8 cellular contexts compared by ENCODE assay signal in genomic region chr15:89090791-89091666, GRCh38. TPM values are rescaled to one million over a fixed set of nuclear protein-coding genes. Genes with fewer than 3 reads are reported as not detected.
DNase-seq lines count a peak whose midpoint lies in the region; ATAC-seq and TF ChIP-seq lines count a peak whose summit lies in the region.

No MANE protein-coding gene starts in this region.

- H4K20me1 ChIP-seq in MM.1S (ENCODE audit: insufficient read depth, low read length), result no peaks in the 10 kb centered on the region

- H3K4me3 ChIP-seq in MM.1S (ENCODE audit: low read length) (peak overlapping the region; percentile 44), endocrine pancreas (ENCODE audit: control insufficient read depth, insufficient read depth, low read length) (peak overlapping the region; percentile 81), mucosa of rectum (ENCODE audit: low read length in 2 of 2) (peak overlapping the region; percentile 20 to 63), H7 (ENCODE audit: insufficient read depth, low read depth, low read length) (no peak overlapping the region)

- DNase-seq in GM04503 (ENCODE audit: low read depth) (peak; percentile 45), MM.1S (peak; percentile 50), H7 (no peak)
- DNase-seq in activated CD4-positive, alpha-beta T cell treated with anti-CD3 and anti-CD28 coated beads for 24 hours (ENCODE audit: low read depth in 2 of 2), result peak; percentile 27 to 33

- 0 out of 2 replicates have a peak, but pooled peaks cover 16% of the 10 kb centered on the region for H3F3A ChIP-seq in MM.1S (ENCODE audit: insufficient read depth, low read length)

- no peaks in the 10 kb centered on the region for H3K9me3 ChIP-seq in MM.1S (replicated peaks; ENCODE audit: insufficient read depth, low read length)
- H3K9me3 ChIP-seq in endocrine pancreas (ENCODE audit: control insufficient read depth, low read length), result no peaks in the 10 kb centered on the region
- H3K9me3 ChIP-seq in mucosa of rectum (ENCODE audit: control insufficient read depth in 2 of 2, low read length in 2 of 2), result no peaks in the 10 kb centered on the region

- H3K4me1 ChIP-seq in MM.1S (ENCODE audit: low read length) (peaks cover 22% of the 10 kb centered on the region), endocrine pancreas (ENCODE audit: control insufficient read depth, insufficient read depth, low read length) (peaks cover 12% of the 10 kb centered on the region), mucosa of rectum (ENCODE audit: control insufficient read depth in 2 of 2, insufficient read depth in 2 of 2, low read length in 2 of 2) (peaks cover 18 to 39% of the 10 kb centered on the region in 2 donors)

- peak overlapping the region; percentile 50; the same call in 1 of the 2 replicates for H3K27ac ChIP-seq in MM.1S (ENCODE audit: low read length)
- H3K27ac ChIP-seq in mucosa of rectum (ENCODE audit: low read depth in 2 of 2, low read length in 2 of 2), result peak overlapping the region; percentile 63 to 69
- peak overlapping the region; percentile 82 for H3K27ac ChIP-seq in temporal lobe (ENCODE audit: low read depth, low read length)

- H2AFZ ChIP-seq in MM.1S (ENCODE audit: low read length), result no peak overlapping the region

- peak; percentile 12; the same call in 1 of the 2 replicates for TF ChIP-seq CTCF in MM.1S (IDR thresholded peaks at IDR 0.05; ENCODE audit: low read length)

- peak overlapping the region; percentile 73 for H3K4me2 ChIP-seq in MM.1S (ENCODE audit: low read depth, low read length)

- H3K27me3 ChIP-seq in MM.1S (replicated peaks; ENCODE audit: insufficient read depth, low read length), result no peaks in the 10 kb centered on the region
- no peaks in the 10 kb centered on the region for H3K27me3 ChIP-seq in endocrine pancreas (ENCODE audit: control insufficient read depth, insufficient read depth, low read length)
- H3K27me3 ChIP-seq in mucosa of rectum (ENCODE audit: control insufficient read depth in 2 of 2, insufficient read depth in 2 of 2, low read length in 2 of 2), result no peaks in the 10 kb centered on the region
- H3K27me3 ChIP-seq in H7 (ENCODE audit: control insufficient read depth, insufficient read depth, low read length), result no peaks in the 10 kb centered on the region; the same call in 1 of the 2 replicates

- H3K36me3 ChIP-seq in MM.1S (replicated peaks; ENCODE audit: insufficient read depth, low read length), result 0 out of 2 replicates have a peak, but pooled peaks cover 3% of the 10 kb centered on the region
- H3K36me3 ChIP-seq in endocrine pancreas (ENCODE audit: control insufficient read depth, insufficient read depth, low read length), result no peaks in the 10 kb centered on the region
- H3K36me3 ChIP-seq in mucosa of rectum (ENCODE audit: control insufficient read depth in 2 of 2, insufficient read depth in 2 of 2, low read length in 2 of 2), result no peaks in the 10 kb centered on the region
- H3K36me3 ChIP-seq in H7 (replicated peaks; ENCODE audit: control insufficient read depth, insufficient read depth, low read length), result no peaks in the 10 kb centered on the region

- H3K79me2 ChIP-seq in MM.1S (ENCODE audit: low read length), result peaks cover 75% of the 10 kb centered on the region

- ATAC-seq in GM21825 (IDR thresholded peaks at IDR 0.05; ENCODE audit: unreplicated experiment), result no peak

- H3K9me2 ChIP-seq in MM.1S (replicated peaks; ENCODE audit: insufficient read depth, low read length), result no peaks in the 10 kb centered on the region

- H3K9ac ChIP-seq in MM.1S (ENCODE audit: low read length) (peak overlapping the region; percentile 61), endocrine pancreas (ENCODE audit: control insufficient read depth, insufficient read depth, low read length) (peak overlapping the region; percentile 69), mucosa of rectum (ENCODE audit: low read depth in 1 of 2, low read length in 2 of 2) (peak overlapping the region; percentile 14 to 45)

RNA-seq across cellular contexts. Expression of gene ABHD2, which starts 2.8 kb away (rescaled TPM):
- 51.6 TPM for total RNA-seq in temporal lobe
- total RNA-seq in H7 (2014; rRNA removed; shearing (Covaris generic)), result 11.5 and 14.9 TPM in 2 replicates
